Comparison of ENCODE assay signal across 8 cellular contexts in the genomic region with DNA sequence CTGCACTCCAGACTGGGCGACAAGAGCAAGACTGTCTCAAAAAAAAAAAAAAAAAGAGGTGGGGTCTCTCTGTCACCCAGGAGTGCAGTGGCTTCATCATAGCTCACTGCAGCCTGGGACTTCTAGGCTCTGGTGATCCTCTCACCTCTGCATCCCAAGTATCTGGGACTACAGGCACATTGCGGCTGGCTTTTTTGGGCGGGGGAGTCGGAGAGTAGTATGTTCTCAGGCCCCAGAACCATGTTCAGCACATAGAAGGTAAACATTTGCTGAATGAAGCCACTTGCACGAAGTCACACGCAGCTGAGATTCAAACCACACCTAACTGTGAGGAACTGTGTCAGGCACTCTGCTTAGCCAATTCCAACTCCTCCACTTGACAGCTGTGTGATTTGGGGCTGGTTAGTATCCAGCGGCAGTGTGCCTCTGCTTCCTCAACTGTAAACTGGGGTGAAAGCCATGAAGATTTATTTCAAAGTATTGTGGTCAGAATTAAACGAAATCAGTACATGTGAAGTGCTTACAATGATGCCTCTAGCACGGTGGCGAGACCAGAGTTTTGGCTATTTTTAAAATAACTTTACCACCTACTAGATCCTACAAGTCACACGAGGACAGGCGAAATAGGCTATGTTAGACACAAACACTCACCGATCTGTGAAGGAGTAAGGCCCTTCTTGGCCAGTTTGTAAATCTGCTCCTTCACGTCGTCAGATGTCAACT. TPM values are rescaled to one million over a fixed set of nuclear protein-coding genes. Genes with fewer than 3 reads are reported as not detected.
DNase-seq lines count a peak whose midpoint lies in the region; ATAC-seq and TF ChIP-seq lines count a peak whose summit lies in the region.

No MANE protein-coding gene starts in this region.

- peak overlapping the region; percentile 97 for H3K4me2 ChIP-seq in HCT116 (ENCODE audit: low read length)

- H3K4me1 ChIP-seq in HCT116 (ENCODE audit: control insufficient read depth in 1 of 2, insufficient read depth in 2 of 2, low read length in 2 of 2): peaks cover 8 to 22% of the 10 kb centered on the region in 2 experiments; a peak in 3 of 4 replicates
- peaks cover 11% of the 10 kb centered on the region for H3K4me1 ChIP-seq in foreskin keratinocyte
- H3K4me1 ChIP-seq in gastrocnemius medialis: peaks cover 26 to 27% of the 10 kb centered on the region in 2 donors

- H3K36me3 ChIP-seq in HCT116 (ENCODE audit: control insufficient read depth in 1 of 2, insufficient read depth in 2 of 2, low read length in 2 of 2): peaks cover 25 to 38% of the 10 kb centered on the region in 2 experiments
- peaks cover 0 to 24% of the 10 kb centered on the region in 2 donors for H3K36me3 ChIP-seq in gastrocnemius medialis

- no peaks in the 10 kb centered on the region for H3K9me3 ChIP-seq in HCT116 (ENCODE audit: control insufficient read depth in 1 of 2, insufficient read depth in 1 of 2, low read depth in 1 of 2, low read length in 2 of 2)
- H3K9me3 ChIP-seq in gastrocnemius medialis: no peaks in the 10 kb centered on the region

- peak overlapping the region; percentile 100 for H3K9ac ChIP-seq in HCT116 (ENCODE audit: low read length)

- H3K4me3 ChIP-seq in HCT116 (replicated peaks in 1 of 2; ENCODE audit: low read depth in 1 of 2, low read length in 2 of 2): peak overlapping the region; percentile 88 to 98
- H3K4me3 ChIP-seq in gastrocnemius medialis: peak overlapping the region; percentile 90 to 98 (median 94)

- CTCF ChIA-PET in HCT116 (lab: Charles Lee): interaction anchor here (1.1 to 1.5 kb wide), 3 partner anchors 256 to 452 kb away, joined by 3 to 4 read pairs (median 4); no protein-coding TSS in a partner anchor

- POLR2A ChIA-PET in HCT116 (lab: Charles Lee): interaction anchor here (1.3 to 2.1 kb wide), 3 partner anchors 11 to 131 kb away, joined by 3 to 6 read pairs (median 4); partner anchors contain the start of gene PIK3C2A

- no peaks in the 10 kb centered on the region for H3K9me2 ChIP-seq in HCT116 (ENCODE audit: insufficient read depth)

- intact Hi-C loops in HCT116 (cut with micrococcal nuclease) (no loop called here), gastrocnemius medialis (cut with DNase I; ENCODE audit: low total_unique reads) (loop anchor here (1.0 to 5.0 kb wide), 5 partner anchors 132 to 469 kb away; partner anchors contain the start of genes C11orf58, NCR3LG1 and NUCB2)

- H3K27ac ChIP-seq in HCT116 (ENCODE audit: low read depth, low read length): peak overlapping the region; percentile 85
- H3K27ac ChIP-seq in VCaP: peak overlapping the region; percentile 89
- H3K27ac ChIP-seq in foreskin keratinocyte: peak overlapping the region; percentile 82
- peak overlapping the region; percentile 96 to 97 (median 97) for H3K27ac ChIP-seq in gastrocnemius medialis

- TF ChIP-seq POLR2A in HCT116 (IDR thresholded peaks at IDR 0.05; ENCODE audit: borderline replicate concordance, extremely low read depth, insufficient read depth, insufficient read length): no peak
- no peak for TF ChIP-seq POLR2A in gastrocnemius medialis (IDR thresholded peaks at IDR 0.05)

- ATAC-seq in HCT116 (no peak), foreskin keratinocyte (no peak), gastrocnemius medialis (peak in 1 of 2 donors; percentile 27), HG03159 (IDR thresholded peaks at IDR 0.05; ENCODE audit: unreplicated experiment) (no peak), GM18502 (IDR thresholded peaks at IDR 0.05; ENCODE audit: poor library complexity, unreplicated experiment) (no peak), HG02763 (IDR thresholded peaks at IDR 0.05; ENCODE audit: unreplicated experiment) (no peak)

- BruUV-seq in HCT116 (replicated peaks; lab: Mats Ljungman, UMichigan): TSS peak; percentile 72

- RAD21 ChIA-PET in HCT116 (lab: Charles Lee; ENCODE audit: low non-redundant PET in 1 of 2, low total read pairs in 2 of 2, uncharacterized antibody in 2 of 2, unreplicated experiment in 2 of 2): no interaction called here

- DNase-seq in HCT116 (ENCODE audit: low read depth, low spot score) (no peak), foreskin keratinocyte (peak in 1 of 2 donors; percentile 4), gastrocnemius medialis (no peak), NCI-H345 (lab: John Stamatoyannopoulos, UW) (no peak)

- H3K27me3 ChIP-seq in HCT116 (ENCODE audit: insufficient read depth, low read length) (no peaks in the 10 kb centered on the region), foreskin keratinocyte (no peaks in the 10 kb centered on the region), gastrocnemius medialis (no peaks in the 10 kb centered on the region)

- peaks cover 14% of the 10 kb centered on the region; the same call in 1 of the 2 replicates for H4K20me1 ChIP-seq in HCT116 (ENCODE audit: insufficient read depth)

- in situ Hi-C loops in gastrocnemius medialis (cut with MboI; ENCODE audit: low sequenced_read_pairs in 4 of 4): loop anchor here in 1 of 4 donors (10.0 kb wide), 1 partner anchor 198 kb away; the partner anchor contains the start of gene NUCB2

- TF ChIP-seq RAD21 in HCT116 (IDR thresholded peaks at IDR 0.05; ENCODE audit: low read depth): no peak

- TF ChIP-seq CTCF in HCT116 (IDR thresholded peaks at IDR 0.05 in 2 of 3, conservative IDR thresholded peaks at IDR 0.05 in 1 of 3; ENCODE audit: borderline replicate concordance in 1 of 3, insufficient read depth in 1 of 3, low read depth in 2 of 3, low read length in 2 of 3) (no peak), VCaP (conservative IDR thresholded peaks at IDR 0.05) (no peak), foreskin keratinocyte (conservative IDR thresholded peaks at IDR 0.05) (no peak), gastrocnemius medialis (IDR thresholded peaks at IDR 0.05 in 4 of 5, conservative IDR thresholded peaks at IDR 0.05 in 1 of 5) (no peak)

- H2AFZ ChIP-seq in HCT116 (ENCODE audit: low read depth, low read length, poor library complexity, severe bottlenecking): no peak overlapping the region

- peaks cover 36% of the 10 kb centered on the region for H3K79me2 ChIP-seq in HCT116 (ENCODE audit: insufficient read depth, low read length)

TF ChIP-seq in HCT116, 20 proteins besides CTCF, POLR2A, EP300 and RAD21:
- no peak for TF ChIP-seq EGR1 (IDR thresholded peaks at IDR 0.05; ENCODE audit: low read depth)
- TF ChIP-seq SP1 (IDR thresholded peaks at IDR 0.05; ENCODE audit: low read depth): no peak
- TF ChIP-seq EZH2 (IDR thresholded peaks at IDR 0.05): no peak
- TF ChIP-seq CEBPB (IDR thresholded peaks at IDR 0.05; ENCODE audit: low read depth): no peak
- no peak for TF ChIP-seq ZFX (IDR thresholded peaks at IDR 0.05)
- TF ChIP-seq SIN3A (IDR thresholded peaks at IDR 0.05; ENCODE audit: low read depth): no peak
- no peak for TF ChIP-seq EZH2phosphoT487 (IDR thresholded peaks at IDR 0.05; ENCODE audit: borderline replicate concordance)
- no peak for TF ChIP-seq SRF (IDR thresholded peaks at IDR 0.05; ENCODE audit: low read depth)
- no peak for TF ChIP-seq MAX (IDR thresholded peaks at IDR 0.05)
- no peak for TF ChIP-seq TCF7L2 (IDR thresholded peaks at IDR 0.05; ENCODE audit: borderline replicate concordance, extremely low read depth, insufficient read depth, insufficient read length)
- no peak for TF ChIP-seq JUND (IDR thresholded peaks at IDR 0.05)
- TF ChIP-seq, protein P1, sequence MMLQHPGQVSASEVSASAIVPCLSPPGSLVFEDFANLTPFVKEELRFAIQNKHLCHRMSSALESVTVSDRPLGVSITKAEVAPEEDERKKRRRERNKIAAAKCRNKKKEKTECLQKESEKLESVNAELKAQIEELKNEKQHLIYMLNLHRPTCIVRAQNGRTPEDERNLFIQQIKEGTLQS (IDR thresholded peaks at IDR 0.05): no peak
- no peak for TF ChIP-seq ELF1 (IDR thresholded peaks at IDR 0.05; ENCODE audit: borderline replicate concordance, low read depth)
- TF ChIP-seq, protein P2, sequence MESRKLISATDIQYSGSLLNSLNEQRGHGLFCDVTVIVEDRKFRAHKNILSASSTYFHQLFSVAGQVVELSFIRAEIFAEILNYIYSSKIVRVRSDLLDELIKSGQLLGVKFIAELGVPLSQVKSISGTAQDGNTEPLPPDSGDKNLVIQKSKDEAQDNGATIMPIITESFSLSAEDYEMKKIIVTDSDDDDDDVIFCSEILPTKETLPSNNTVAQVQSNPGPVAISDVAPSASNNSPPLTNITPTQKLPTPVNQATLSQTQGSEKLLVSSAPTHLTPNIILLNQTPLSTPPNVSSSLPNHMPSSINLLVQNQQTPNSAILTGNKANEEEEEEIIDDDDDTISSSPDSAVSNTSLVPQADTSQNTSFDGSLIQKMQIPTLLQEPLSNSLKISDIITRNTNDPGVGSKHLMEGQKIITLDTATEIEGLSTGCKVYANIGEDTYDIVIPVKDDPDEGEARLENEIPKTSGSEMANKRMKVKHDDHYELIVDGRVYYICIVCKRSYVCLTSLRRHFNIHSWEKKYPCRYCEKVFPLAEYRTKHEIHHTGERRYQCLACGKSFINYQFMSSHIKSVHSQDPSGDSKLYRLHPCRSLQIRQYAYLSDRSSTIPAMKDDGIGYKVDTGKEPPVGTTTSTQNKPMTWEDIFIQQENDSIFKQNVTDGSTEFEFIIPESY (IDR thresholded peaks at IDR 0.05; ENCODE audit: extremely low read depth, insufficient replicate concordance, low read length): no peak
- no peak for TF ChIP-seq YY1 (IDR thresholded peaks at IDR 0.05; ENCODE audit: extremely low read depth, insufficient replicate concordance, low read depth, low read length)
- no peak for TF ChIP-seq ZNF274 (IDR thresholded peaks at IDR 0.05; ENCODE audit: low read depth, low read length)
- no peak for TF ChIP-seq POLR2AphosphoS5 (IDR thresholded peaks at IDR 0.05; ENCODE audit: low read depth, low read length)

RNA-seq across cellular contexts. Expression of gene RPS13, which starts 0.8 kb away (rescaled TPM):
- total RNA-seq in HCT116 (2021; ENCODE audit: unreplicated experiment) (1,312 TPM), foreskin keratinocyte (1,010 and 1,055 TPM in 2 replicates), gastrocnemius medialis (1,000 to 10,000 TPM; 1,365 to 1,604 (median 1,491) TPM)
- polyA plus RNA-seq in HCT116 (2012): 3,351 and 3,564 TPM in 2 replicates
- polyA plus RNA-seq in foreskin keratinocyte: 1,614 and 1,619 TPM in 2 replicates
